In genomic region chr17:64503341-64503740, GRCh38 we compare ENCODE assay signal across 7 cellular contexts. TPM values are rescaled to one million over a fixed set of nuclear protein-coding genes. Genes with fewer than 3 reads are reported as not detected.
DNase-seq lines count a peak whose midpoint lies in the region; FAIRE-seq and TF ChIP-seq lines count a peak whose summit lies in the region.
"Had no signal": no experiment of that assay in that cellular context is flagged by ENCODE, and none has a peak within 500 bp of the region (broad histone marks: within the 10 kb centered on the region; RNA-seq: fewer than 3 reads in every experiment).

No MANE protein-coding gene starts in this region.

- no peaks in the 10 kb centered on the region for H3K27me3 Mint-ChIP-seq in IgD-negative memory B cell
- H3K27me3 Mint-ChIP-seq in osteocyte (ENCODE audit: unreplicated experiment) = no peaks in the 10 kb centered on the region

- peaks cover 38 to 54% (median 49%) of the 10 kb centered on the region in 3 donors for H3K4me1 Mint-ChIP-seq in IgD-negative memory B cell
- H3K4me1 Mint-ChIP-seq in osteocyte (ENCODE audit: unreplicated experiment) = peaks cover 52% of the 10 kb centered on the region

- DNase-seq in brain microvascular endothelial cell = no peak
- no peak for DNase-seq in osteocyte (ENCODE audit: extremely low spot score, unreplicated experiment)
- no peak for DNase-seq in DMS 273 treated with DMSO at 0.1 percent for 48 hours (lab: John Stamatoyannopoulos, UW)
- DNase-seq in RCC 7860 (ENCODE audit: low spot score) = no peak
- no peak for DNase-seq in midbrain (lab: John Stamatoyannopoulos, UW)
- DNase-seq: activated CD4-positive, alpha-beta T cell treated with anti-CD3 and anti-CD28 coated beads for 48 hours had no signal

- H3K27ac ChIP-seq in brain microvascular endothelial cell = no peak overlapping the region

- FAIRE-seq in RCC 7860 (lab: Jason Lieb, UNC) = no peak

- in situ Hi-C loops in brain microvascular endothelial cell (cut with HindIII; ENCODE audit: low pct_ligation_motif_present, low sequenced_read_pairs) = no loop called here

- peaks cover 71% of the 10 kb centered on the region for H3K36me3 ChIP-seq in brain microvascular endothelial cell (replicated peaks)

- no peaks in the 10 kb centered on the region for H3K9me3 Mint-ChIP-seq in IgD-negative memory B cell
- H3K9me3 Mint-ChIP-seq in osteocyte (ENCODE audit: unreplicated experiment) = no peaks in the 10 kb centered on the region

- no peak for TF ChIP-seq CTCF in brain microvascular endothelial cell (IDR thresholded peaks at IDR 0.05; ENCODE audit: low read depth, low read length, missing control alignments)
- TF ChIP-seq CTCF in osteocyte (IDR thresholded peaks at IDR 0.05) = no peak

- H3K36me3 Mint-ChIP-seq in IgD-negative memory B cell (peaks cover 7% of the 10 kb centered on the region), osteocyte (ENCODE audit: unreplicated experiment) (peaks cover 66% of the 10 kb centered on the region)

- H3K4me3 ChIP-seq in brain microvascular endothelial cell (ENCODE audit: low read depth, low read length) = peak overlapping the region; percentile 13

- no peaks in the 10 kb centered on the region for H3K27me3 ChIP-seq in brain microvascular endothelial cell (replicated peaks)

- H3K27ac Mint-ChIP-seq in IgD-negative memory B cell = peak overlapping the region; percentile 77 to 100 (median 99)
- H3K27ac Mint-ChIP-seq in osteocyte (ENCODE audit: unreplicated experiment) = peak overlapping the region; percentile 62

- H3K4me3 Mint-ChIP-seq in IgD-negative memory B cell = peak overlapping the region in 1 of 4 donors; percentile 99
- H3K4me3 Mint-ChIP-seq in osteocyte (ENCODE audit: unreplicated experiment) = peak overlapping the region; percentile 10

RNA-seq across cellular contexts. Expression of gene DDX5, which starts 2.7 kb away (rescaled TPM):
- 1,084 TPM for polyA plus RNA-seq in IgD-negative memory B cell
- total RNA-seq in osteocyte = 689 and 816 TPM in 2 replicates

RNA-seq across cellular contexts. Expression of gene CEP95, which starts 3.4 kb away (rescaled TPM):
- 15.4 TPM for polyA plus RNA-seq in IgD-negative memory B cell
- 47.8 and 53.5 TPM in 2 replicates for total RNA-seq in osteocyte

RNA-seq across cellular contexts. Expression of gene POLG2, which starts 6.5 kb away (rescaled TPM):
- 9.3 TPM for polyA plus RNA-seq in IgD-negative memory B cell
- total RNA-seq in osteocyte = 16.0 and 18.3 TPM in 2 replicates

RNA-seq across cellular contexts. Expression of gene MILR1, which starts 54.4 kb away (rescaled TPM):
- 1.9 TPM for polyA plus RNA-seq in IgD-negative memory B cell
- total RNA-seq in osteocyte = not detected in 2 replicates
